1 cellular context compared by ENCODE assay signal in genomic region chr12:3820122-3820521, GRCh38.
TF ChIP-seq lines count a peak whose summit lies in the region.

No MANE protein-coding gene starts in this region.

TF ChIP-seq in GM23338, 12 proteins besides CTCF, POLR2A, EP300 and RAD21 (continued from another document):
- no peak for TF ChIP-seq ZNF462 (CRISPR knock-in tag; IDR thresholded peaks at IDR 0.05)
- no peak for TF ChIP-seq EZH2 (IDR thresholded peaks at IDR 0.05; ENCODE audit: low read depth, unreplicated experiment)
- no peak for TF ChIP-seq STAT1 (IDR thresholded peaks at IDR 0.05; ENCODE audit: unreplicated experiment)
- TF ChIP-seq ZNF114 (CRISPR knock-in tag; IDR thresholded peaks at IDR 0.05) = no peak
- TF ChIP-seq CREB1 (CRISPR knock-in tag; IDR thresholded peaks at IDR 0.05; ENCODE audit: low read depth) = no peak
- no peak for TF ChIP-seq EZH2phosphoT487 (IDR thresholded peaks at IDR 0.05; ENCODE audit: unreplicated experiment)
TF ChIP-seq in GM23338: peak in this region for 0.
